In genomic region chr4:124650614-124651013, GRCh38 we compare ENCODE assay signal across 23 cellular contexts.
"Had no signal": no experiment of that assay in that cellular context is flagged by ENCODE, and none has a peak within 500 bp of the region (broad histone marks: within the 10 kb centered on the region; RNA-seq: fewer than 3 reads in every experiment).

No MANE protein-coding gene starts in this region.

- H3K4me3 ChIP-seq: cardiac muscle cell, SJCRH30 had no signal

- H3K4me1 Mint-ChIP-seq: activated CD4-positive, alpha-beta memory T cell treated with anti-CD3 and anti-CD28 coated beads, Interleukin-2, amount 10 ng/mL, durations not matched to agents 7 days and 5 days; activated CD4-positive, alpha-beta T cell treated with anti-CD3 and anti-CD28 coated beads for 36 hours; activated naive CD4-positive, alpha-beta T cell treated with anti-CD3 and anti-CD28 coated beads, Interleukin-2, amount 10 ng/mL, durations not matched to agents 7 days and 5 days; activated naive CD8-positive, alpha-beta T cell treated with anti-CD3 and anti-CD28 coated beads for 36 hours had no signal

- H3K4me2 ChIP-seq: KMS-11, SK-N-SH had no signal

- DNase-seq: activated CD4-positive, alpha-beta memory T cell treated with anti-CD3 and anti-CD28 coated beads, Interleukin-2, amount 10 ng/mL, durations not matched to agents 7 days and 5 days; activated CD4-positive, alpha-beta T cell treated with anti-CD3 and anti-CD28 coated beads for 36 hours; activated CD4-positive, alpha-beta T cell treated with anti-CD3 and anti-CD28 coated beads, Interleukin-2, amount 50 U/mL, for 1 hour; activated gamma-delta T cell treated with Interleukin-2 at 50 U/mL for 16 hours; activated naive CD4-positive, alpha-beta T cell treated with anti-CD3 and anti-CD28 coated beads, Interleukin-2, amount 10 ng/mL, durations not matched to agents 7 days and 5 days; activated naive CD8-positive, alpha-beta T cell treated with anti-CD3 and anti-CD28 coated beads for 36 hours; activated T-cell treated with anti-CD3 and anti-CD28 coated beads, Interleukin-2, amount 50 U/mL, for 72 hours; brain microvascular endothelial cell; NCI-H1092 treated with DMSO at 0.1 percent for 48 hours; NCI-H1417 treated with DMSO at 0.1 percent for 48 hours; NCI-H1694; NCI-H2029; NCI-H345; NCI-H510A; NCI-H526 treated with DMSO at 0.1 percent for 48 hours; NCI-H82; SJCRH30; SK-N-SH; T-helper 1 cell had no signal

- H3K9me3 ChIP-seq: SJCRH30, SK-N-SH had no signal

- H3K36me3 Mint-ChIP-seq: activated naive CD4-positive, alpha-beta T cell treated with anti-CD3 and anti-CD28 coated beads, Interleukin-2, amount 10 ng/mL, durations not matched to agents 7 days and 5 days; activated naive CD8-positive, alpha-beta T cell treated with anti-CD3 and anti-CD28 coated beads for 36 hours had no signal

- H3K9me3 Mint-ChIP-seq: activated CD4-positive, alpha-beta memory T cell treated with anti-CD3 and anti-CD28 coated beads, Interleukin-2, amount 10 ng/mL, durations not matched to agents 7 days and 5 days; activated naive CD4-positive, alpha-beta T cell treated with anti-CD3 and anti-CD28 coated beads, Interleukin-2, amount 10 ng/mL, durations not matched to agents 7 days and 5 days; activated naive CD8-positive, alpha-beta T cell treated with anti-CD3 and anti-CD28 coated beads for 36 hours; activated T-helper 2 cell treated with anti-CD3 and anti-CD28 coated beads, Interferon-gamma antibody, Interleukin-2, Interleukin-4, amounts not matched to agents 10 μg/mL and 5 μg/mL and 100 μg/mL, durations not matched to agents 14 hours and 24 hours and 36 hours had no signal

- H3K27ac Mint-ChIP-seq: activated CD4-positive, alpha-beta memory T cell treated with anti-CD3 and anti-CD28 coated beads, Interleukin-2, amount 10 ng/mL, durations not matched to agents 7 days and 5 days; activated CD4-positive, alpha-beta T cell treated with anti-CD3 and anti-CD28 coated beads for 36 hours; activated naive CD4-positive, alpha-beta T cell treated with anti-CD3 and anti-CD28 coated beads, Interleukin-2, amount 10 ng/mL, durations not matched to agents 7 days and 5 days; activated naive CD8-positive, alpha-beta T cell treated with anti-CD3 and anti-CD28 coated beads for 36 hours; activated T-cell treated with anti-CD3 and anti-CD28 coated beads, Interleukin-2, amount 50 U/mL, for 72 hours; activated T-helper 2 cell treated with anti-CD3 and anti-CD28 coated beads, Interferon-gamma antibody, Interleukin-2, Interleukin-4, amounts not matched to agents 10 μg/mL and 5 μg/mL and 100 μg/mL, durations not matched to agents 14 hours and 24 hours and 36 hours had no signal

- H3K36me3 ChIP-seq: brain microvascular endothelial cell, cardiac muscle cell, SJCRH30 had no signal

- H3K27ac ChIP-seq: brain microvascular endothelial cell, cardiac muscle cell, KMS-11, SJCRH30, VCaP had no signal

- H3K9ac ChIP-seq: KMS-11, SK-N-SH had no signal

- ATAC-seq: activated CD4-positive, alpha-beta T cell treated with anti-CD3 and anti-CD28 coated beads for 36 hours; activated T-cell treated with anti-CD3 and anti-CD28 coated beads, Interleukin-2, amount 50 U/mL, for 72 hours had no signal

- H3K27me3 Mint-ChIP-seq: activated CD4-positive, alpha-beta memory T cell treated with anti-CD3 and anti-CD28 coated beads, Interleukin-2, amount 10 ng/mL, durations not matched to agents 7 days and 5 days; activated CD4-positive, alpha-beta T cell treated with anti-CD3 and anti-CD28 coated beads for 36 hours; activated naive CD4-positive, alpha-beta T cell treated with anti-CD3 and anti-CD28 coated beads, Interleukin-2, amount 10 ng/mL, durations not matched to agents 7 days and 5 days; activated naive CD8-positive, alpha-beta T cell treated with anti-CD3 and anti-CD28 coated beads for 36 hours had no signal

- H3K27me3 ChIP-seq: brain microvascular endothelial cell, cardiac muscle cell, SJCRH30 had no signal

- H3K4me3 Mint-ChIP-seq: activated CD4-positive, alpha-beta memory T cell treated with anti-CD3 and anti-CD28 coated beads, Interleukin-2, amount 10 ng/mL, durations not matched to agents 7 days and 5 days; activated CD4-positive, alpha-beta T cell treated with anti-CD3 and anti-CD28 coated beads for 36 hours; activated naive CD4-positive, alpha-beta T cell treated with anti-CD3 and anti-CD28 coated beads, Interleukin-2, amount 10 ng/mL, durations not matched to agents 7 days and 5 days; activated naive CD8-positive, alpha-beta T cell treated with anti-CD3 and anti-CD28 coated beads for 36 hours; activated T-cell treated with anti-CD3 and anti-CD28 coated beads, Interleukin-2, amount 50 U/mL, for 72 hours had no signal

- H3K4me1 ChIP-seq: SJCRH30 had no signal
